In genomic region chr5:94281402-94281801, GRCh38 we compare ENCODE assay signal across 2 cellular contexts.
TF ChIP-seq lines count a peak whose summit lies in the region.

No MANE protein-coding gene starts in this region.

TF ChIP-seq in GM23338, 12 proteins besides CTCF, POLR2A, EP300 and RAD21 (continued from another document):
- TF ChIP-seq ZNF462 (CRISPR knock-in tag; IDR thresholded peaks at IDR 0.05) (no peak), ZNF114 (CRISPR knock-in tag; IDR thresholded peaks at IDR 0.05) (no peak), NANOG (IDR thresholded peaks at IDR 0.05; ENCODE audit: borderline replicate concordance) (no peak)
TF ChIP-seq in GM23338: peak in this region for 0.

TF ChIP-seq in WTC11, 78 proteins besides CTCF, POLR2A, EP300 and RAD21 (continued from another document):
- TF ChIP-seq ATF2 (CRISPR knock-in tag; IDR thresholded peaks at IDR 0.05; ENCODE audit: borderline replicate concordance, low read depth) (no peak), AFF4 (CRISPR knock-in tag; IDR thresholded peaks at IDR 0.05; ENCODE audit: borderline replicate concordance) (no peak), ATF1 (CRISPR knock-in tag; IDR thresholded peaks at IDR 0.05) (no peak), ZNF416 (CRISPR knock-in tag; IDR thresholded peaks at IDR 0.05) (no peak), TEAD4 (CRISPR knock-in tag; IDR thresholded peaks at IDR 0.05) (no peak), KAT7 (CRISPR knock-in tag; IDR thresholded peaks at IDR 0.05; ENCODE audit: borderline replicate concordance) (no peak)
- TF ChIP-seq, protein P1, sequence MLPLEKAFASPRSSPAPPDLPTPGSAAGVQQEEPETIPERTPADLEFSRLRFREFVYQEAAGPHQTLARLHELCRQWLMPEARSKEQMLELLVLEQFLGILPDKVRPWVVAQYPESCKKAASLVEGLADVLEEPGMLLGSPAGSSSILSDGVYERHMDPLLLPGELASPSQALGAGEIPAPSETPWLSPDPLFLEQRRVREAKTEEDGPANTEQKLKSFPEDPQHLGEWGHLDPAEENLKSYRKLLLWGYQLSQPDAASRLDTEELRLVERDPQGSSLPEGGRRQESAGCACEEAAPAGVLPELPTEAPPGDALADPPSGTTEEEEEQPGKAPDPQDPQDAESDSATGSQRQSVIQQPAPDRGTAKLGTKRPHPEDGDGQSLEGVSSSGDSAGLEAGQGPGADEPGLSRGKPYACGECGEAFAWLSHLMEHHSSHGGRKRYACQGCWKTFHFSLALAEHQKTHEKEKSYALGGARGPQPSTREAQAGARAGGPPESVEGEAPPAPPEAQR (CRISPR knock-in tag; IDR thresholded peaks at IDR 0.05), result no peak
TF ChIP-seq in WTC11: peak in this region for 0.
